3 cellular contexts compared by ENCODE assay signal in genomic region chr2:110456291-110457237, GRCh38. TPM values are rescaled to one million over a fixed set of nuclear protein-coding genes. Genes with fewer than 3 reads are reported as not detected.
"Had no signal": no experiment of that assay in that cellular context is flagged by ENCODE, and none has a peak within 500 bp of the region (broad histone marks: within the 10 kb centered on the region; RNA-seq: fewer than 3 reads in every experiment).

No MANE protein-coding gene starts in this region.

RNA-seq across cellular contexts. Expression of gene LIMS4, which starts 16.1 kb away (rescaled TPM):
- total RNA-seq: activated T-helper 1 cell treated with anti-CD3 and anti-CD28 coated beads, Interleukin-12 subunit alpha, Interleukin-12 subunit beta, Interleukin-2, Interleukin-4 antibody, amounts not matched to agents 30 ng/mL and 10 ng/mL and 1 ng/mL, durations not matched to agents 14 hours and 24 hours and 36 hours; activated T-helper 2 cell treated with anti-CD3 and anti-CD28 coated beads, Interferon-gamma antibody, Interleukin-2, Interleukin-4, amounts not matched to agents 10 μg/mL and 5 μg/mL and 100 μg/mL, durations not matched to agents 14 hours and 24 hours and 36 hours; bronchial epithelial cell had no signal
